Comparison of ENCODE assay signal across 8 cellular contexts in the genomic region with DNA sequence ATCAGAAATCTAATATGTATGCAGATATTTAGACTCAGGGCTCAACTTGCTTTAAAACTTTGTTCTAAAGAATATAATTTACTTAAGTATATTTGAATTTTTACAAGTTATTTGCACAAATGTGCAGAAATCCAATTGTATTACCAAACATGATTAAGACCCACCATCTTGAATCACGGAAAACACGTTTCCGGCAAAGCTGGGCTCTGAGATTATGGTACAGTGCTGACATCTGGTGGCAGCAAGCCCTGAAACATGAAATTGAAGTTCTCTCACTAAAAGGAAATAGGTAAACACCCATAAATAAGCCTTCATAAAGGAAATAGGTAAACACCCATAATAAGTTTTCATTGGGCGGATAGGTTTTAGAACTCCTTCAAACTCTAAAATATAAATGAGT.
DNase-seq lines count a peak whose midpoint lies in the region; ATAC-seq, FAIRE-seq and TF ChIP-seq lines count a peak whose summit lies in the region.

No MANE protein-coding gene starts in this region.

- H3K27me3 ChIP-seq in body of pancreas: no peaks in the 10 kb centered on the region

- H3K4me3 Mint-ChIP-seq in immature natural killer cell: no peak overlapping the region

- H3K9me3 Mint-ChIP-seq in immature natural killer cell: no peaks in the 10 kb centered on the region

- no peak for TF ChIP-seq POLR2A in body of pancreas (IDR thresholded peaks at IDR 0.05)
- TF ChIP-seq POLR2A in H54 (IDR thresholded peaks at IDR 0.05; ENCODE audit: low read depth, low read length): no peak

- H3K27me3 Mint-ChIP-seq in immature natural killer cell (ENCODE audit: low read depth in 3 of 3): peaks cover 4 to 7% (median 4%) of the 10 kb centered on the region in 3 donors

- intact Hi-C loops in body of pancreas (cut with DNase I): loop anchor here (10.0 kb wide), 1 partner anchor 203 kb away; no protein-coding TSS in a partner anchor

- ATAC-seq in body of pancreas: peak; percentile 70

- H3K9me3 ChIP-seq in body of pancreas: no peaks in the 10 kb centered on the region

- H3K4me3 ChIP-seq in body of pancreas: no peak overlapping the region

- peaks cover 0 to 6% of the 10 kb centered on the region in 2 donors for H3K4me1 Mint-ChIP-seq in immature natural killer cell

- no peak for FAIRE-seq in H54 (lab: Jason Lieb, UNC)

- no peaks in the 10 kb centered on the region for H3K36me3 Mint-ChIP-seq in immature natural killer cell

- H3K36me3 ChIP-seq in body of pancreas (replicated peaks in 1 of 2; ENCODE audit: insufficient read depth in 1 of 2, low read depth in 2 of 2): no peaks in the 10 kb centered on the region

- DNase-seq in activated gamma-delta T cell treated with Interleukin-2 at 50 U/mL for 16 hours (peak; percentile 59), activated gamma-delta T cell (lab: John Stamatoyannopoulos, UW) (no peak), NCI-H1694 (lab: John Stamatoyannopoulos, UW) (peak; percentile 27), UCSD-AML1 (lab: John Stamatoyannopoulos, UW; ENCODE audit: unreplicated experiment) (peak; percentile 26), body of pancreas (peak; percentile 61 to 79 (median 68)), immature natural killer cell (peak; percentile 7 to 47 (median 28)), H54 (ENCODE audit: insufficient read length, low spot score) (no peak)
- peak; percentile 37 to 47 for DNase-seq in stimulated activated CD4-positive, alpha-beta T cell treated with anti-CD3 and anti-CD28 coated beads, Interleukin-1b, Interleukin-23, amount 100 ng/mL, for 4 hours (ENCODE audit: low read depth in 2 of 2)

- H3K27ac Mint-ChIP-seq in immature natural killer cell: no peak overlapping the region

- peak in 6 of 7 experiments; percentile 32 to 78 (median 62) for TF ChIP-seq CTCF in body of pancreas (IDR thresholded peaks at IDR 0.05)

- H3K27ac ChIP-seq in body of pancreas: no peak overlapping the region

- peaks cover 10% of the 10 kb centered on the region for H3K4me1 ChIP-seq in body of pancreas

- WGBS in body of pancreas, 2 donors: 2 to 7% methylated on average over 4 of the region's 4 CpGs

Comparison
In these comparisons a context has a peak if more than half of its experiments do, and no peak if none do; other contexts are left out.
1. DNase-seq: peak in activated gamma-delta T cell treated with Interleukin-2 at 50 U/mL for 16 hours (single experiment), NCI-H1694 (single experiment), UCSD-AML1 (single experiment), body of pancreas (4 of 4), immature natural killer cell (3 of 3) and stimulated activated CD4-positive, alpha-beta T cell treated with anti-CD3 and anti-CD28 coated beads, Interleukin-1b, Interleukin-23, amount 100 ng/mL, for 4 hours (2 of 2); none in activated gamma-delta T cell (single experiment) and H54 (single experiment).